11 cellular contexts compared by ENCODE assay signal in genomic region chr12:89156324-89156723, GRCh38.
DNase-seq lines count a peak whose midpoint lies in the region; ATAC-seq, FAIRE-seq and TF ChIP-seq lines count a peak whose summit lies in the region.
"Had no signal": no experiment of that assay in that cellular context is flagged by ENCODE, and none has a peak within 500 bp of the region (broad histone marks: within the 10 kb centered on the region; RNA-seq: fewer than 3 reads in every experiment).

No MANE protein-coding gene starts in this region.

- BruUV-seq in MCF 10A (replicated peaks; lab: Mats Ljungman, UMichigan): no TSS peak

- H3K27me3 ChIP-seq in breast epithelium: no peaks in the 10 kb centered on the region
- no peaks in the 10 kb centered on the region for H3K27me3 ChIP-seq in subcutaneous abdominal adipose tissue (ENCODE audit: control insufficient read depth in 5 of 5, insufficient read depth in 4 of 5, low read length in 5 of 5)
- H3K27me3 ChIP-seq: heart left ventricle had no signal

- H3K36me3 Mint-ChIP-seq in MCF 10A (ENCODE audit: insufficient read depth, unreplicated experiment) (no peaks in the 10 kb centered on the region), T-helper 17 cell (ENCODE audit: low read depth) (no peaks in the 10 kb centered on the region)

- H3K36me3 ChIP-seq in breast epithelium (no peaks in the 10 kb centered on the region), subcutaneous abdominal adipose tissue (ENCODE audit: control insufficient read depth in 5 of 5, insufficient read depth in 5 of 5, low read length in 5 of 5) (no peaks in the 10 kb centered on the region)
- H3K36me3 ChIP-seq: heart left ventricle had no signal

- H3K4me3 ChIP-seq in breast epithelium (no peak overlapping the region), fibroblast of pulmonary artery (replicated peaks; ENCODE audit: low read depth, low read length) (no peak overlapping the region), subcutaneous abdominal adipose tissue (ENCODE audit: low read depth in 1 of 5, low read length in 5 of 5) (no peak overlapping the region)
- H3K4me3 ChIP-seq: heart left ventricle, K562 had no signal

- H3K9me3 Mint-ChIP-seq in MCF 10A (ENCODE audit: unreplicated experiment): no peaks in the 10 kb centered on the region

- POLR2A ChIA-PET in MCF 10A (lab: Yijun Ruan, JAX): interaction anchor here (1.6 to 2.3 kb wide), 2 partner anchors 9 to 196 kb away, joined by 3 to 11 read pairs; partner anchors contain the start of gene DUSP6

- intact Hi-C loops in MCF 10A (cut with micrococcal nuclease): no loop called here
- intact Hi-C loops in breast epithelium (cut with DNase I; ENCODE audit: low total_unique reads): no loop called here

- H3K4me1 ChIP-seq in breast epithelium: no peaks in the 10 kb centered on the region
- H3K4me1 ChIP-seq in subcutaneous abdominal adipose tissue (ENCODE audit: control insufficient read depth in 5 of 5, insufficient read depth in 5 of 5, low read length in 5 of 5): peaks cover 5 to 37% (median 25%) of the 10 kb centered on the region in 5 donors

- no peaks in the 10 kb centered on the region for H3K27me3 Mint-ChIP-seq in MCF 10A (ENCODE audit: insufficient read depth, unreplicated experiment)
- peaks cover 6% of the 10 kb centered on the region for H3K27me3 Mint-ChIP-seq in T-helper 17 cell

- H3K27ac Mint-ChIP-seq in MCF 10A (ENCODE audit: low read depth, unreplicated experiment): peak overlapping the region; percentile 2
- H3K27ac Mint-ChIP-seq in T-helper 17 cell: peak overlapping the region; percentile 43

- H3K9ac ChIP-seq in subcutaneous abdominal adipose tissue (ENCODE audit: low read length in 5 of 5): no peak overlapping the region

- no peak for DNase-seq in MCF 10A (ENCODE audit: unreplicated experiment)
- DNase-seq in breast epithelium (ENCODE audit: low spot score in 2 of 2): no peak
- no peak for DNase-seq in T-helper 17 cell
- DNase-seq in fibroblast of pulmonary artery (ENCODE audit: low read depth): peak; percentile 63
- DNase-seq in erythroblast (lab: John Stamatoyannopoulos, UW): no peak
- DNase-seq in H54 (ENCODE audit: insufficient read length, low spot score): no peak
- DNase-seq: heart left ventricle, left colon had no signal

- ATAC-seq in T-helper 17 cell: no peak
- no peak for ATAC-seq in GM19035 (IDR thresholded peaks at IDR 0.05; ENCODE audit: unreplicated experiment)
- ATAC-seq: K562, left colon had no signal

- CTCF ChIA-PET in MCF 10A (lab: Yijun Ruan, JAX): interaction anchor here (0.6 to 1.2 kb wide), 4 partner anchors 24 to 90 kb away, joined by 3 to 7 read pairs (median 4); no protein-coding TSS in a partner anchor

- no peak for FAIRE-seq in H54 (lab: Jason Lieb, UNC)
- FAIRE-seq: K562 had no signal

- H3K27ac ChIP-seq in breast epithelium (no peak overlapping the region), subcutaneous abdominal adipose tissue (ENCODE audit: low read depth, low read length) (peak overlapping the region; percentile 75)

- H3K4me3 Mint-ChIP-seq in MCF 10A (ENCODE audit: unreplicated experiment) (no peak overlapping the region), T-helper 17 cell (no peak overlapping the region)

- TF ChIP-seq POLR2A in breast epithelium (IDR thresholded peaks at IDR 0.05) (no peak), erythroblast (IDR thresholded peaks at IDR 0.05; ENCODE audit: low read length) (no peak), H54 (IDR thresholded peaks at IDR 0.05; ENCODE audit: low read depth, low read length) (no peak)

- H3K4me1 Mint-ChIP-seq in MCF 10A (ENCODE audit: insufficient read depth, unreplicated experiment) (peaks cover 16% of the 10 kb centered on the region), T-helper 17 cell (peaks cover 8% of the 10 kb centered on the region)

- no peaks in the 10 kb centered on the region for H3K9me3 ChIP-seq in breast epithelium
- no peaks in the 10 kb centered on the region for H3K9me3 ChIP-seq in T-helper 17 cell (ENCODE audit: control insufficient read depth, low read length, poor library complexity, severe bottlenecking)
- H3K9me3 ChIP-seq in subcutaneous abdominal adipose tissue (ENCODE audit: control insufficient read depth in 5 of 5, low read length in 5 of 5): no peaks in the 10 kb centered on the region
- H3K9me3 ChIP-seq: heart left ventricle had no signal

- TF ChIP-seq CTCF in MCF 10A (IDR thresholded peaks at IDR 0.05; ENCODE audit: unreplicated experiment) (no peak), breast epithelium (IDR thresholded peaks at IDR 0.05) (no peak), fibroblast of pulmonary artery (IDR thresholded peaks at IDR 0.05; ENCODE audit: low read length, missing control alignments) (no peak)
